ENCODE assay signal across 19 cellular contexts in the genomic region with DNA sequence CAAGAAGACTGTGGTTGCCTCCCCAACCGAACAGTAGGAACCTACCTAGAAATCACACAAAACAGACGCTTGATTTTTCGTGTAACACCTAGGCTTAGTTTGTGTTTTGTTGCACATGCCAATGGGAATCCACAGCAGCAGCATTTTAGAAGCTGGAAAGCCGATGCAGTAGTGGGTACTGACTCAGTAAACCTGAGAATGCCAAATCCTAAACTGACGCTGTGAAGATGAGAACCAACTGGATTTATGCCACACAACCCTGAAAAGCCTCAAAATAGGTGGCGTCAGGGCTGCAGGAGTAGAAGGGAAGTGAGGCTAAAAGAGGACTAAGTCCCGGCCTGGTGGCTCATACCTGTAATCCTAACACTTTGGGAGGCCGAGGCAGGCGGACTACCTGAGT.
DNase-seq lines count a peak whose midpoint lies in the region; ATAC-seq, FAIRE-seq and TF ChIP-seq lines count a peak whose summit lies in the region.
"Had no signal": no experiment of that assay in that cellular context is flagged by ENCODE, and none has a peak within 500 bp of the region (broad histone marks: within the 10 kb centered on the region; RNA-seq: fewer than 3 reads in every experiment).

No MANE protein-coding gene starts in this region.

- TF ChIP-seq EP300 in H1 (IDR thresholded peaks at IDR 0.05; ENCODE audit: borderline replicate concordance in 1 of 2, low read depth in 2 of 2, low read length in 2 of 2): no peak

- peaks cover 3% of the 10 kb centered on the region; the same call in 1 of the 2 replicates for H3K4me1 ChIP-seq in H9 (ENCODE audit: insufficient read depth, low read length)
- H3K4me1 ChIP-seq in H1 (replicated peaks in 1 of 4; ENCODE audit: control insufficient read depth in 3 of 4, insufficient read depth in 4 of 4, low read length in 3 of 4): peaks cover 0 to 8% (median 1%) of the 10 kb centered on the region in 4 experiments; a peak in 2 of 7 replicates
- peaks cover 17% of the 10 kb centered on the region for H3K4me1 ChIP-seq in osteoblast (ENCODE audit: insufficient read depth, low read length)
- H3K4me1 ChIP-seq: BE2C, Caco-2 had no signal

- H3K4me1 Mint-ChIP-seq in CD4-positive, alpha-beta T cell (ENCODE audit: low read depth): peaks cover 20% of the 10 kb centered on the region
- H3K4me1 Mint-ChIP-seq in H9: peaks cover 17 to 19% of the 10 kb centered on the region in 2 experiments

- no peak for TF ChIP-seq RAD21 in H1 (IDR thresholded peaks at IDR 0.05 in 1 of 2, conservative IDR thresholded peaks at IDR 0.05 in 1 of 2; ENCODE audit: low read depth in 2 of 2, low read length in 2 of 2)

- H3K79me1 ChIP-seq in H9 (ENCODE audit: insufficient read depth, low read depth, low read length, poor library complexity, severe bottlenecking): no peaks in the 10 kb centered on the region
- H3K79me1 ChIP-seq in H1 (ENCODE audit: low read depth, low read length): no peaks in the 10 kb centered on the region

- H3K79me2 ChIP-seq in H9 (ENCODE audit: insufficient read depth, low read length): no peaks in the 10 kb centered on the region
- no peaks in the 10 kb centered on the region for H3K79me2 ChIP-seq in H1 (ENCODE audit: control insufficient read depth in 1 of 2, insufficient read depth in 2 of 2, low read length in 2 of 2)
- no peaks in the 10 kb centered on the region for H3K79me2 ChIP-seq in osteoblast (ENCODE audit: insufficient read depth, low read length)

- H3K56ac ChIP-seq in H9 (ENCODE audit: insufficient read length, low read depth, low read length): no peak overlapping the region
- no peak overlapping the region for H3K56ac ChIP-seq in H1 (replicated peaks; ENCODE audit: insufficient read length, low read depth, low read length)

- ATAC-seq in CD4-positive, alpha-beta T cell (ENCODE audit: poor library complexity): peak; percentile 21
- ATAC-seq in GM21390 (IDR thresholded peaks at IDR 0.05; ENCODE audit: unreplicated experiment): no peak
- ATAC-seq: HCT116 had no signal

- peak overlapping the region; percentile 31 for H3K27ac Mint-ChIP-seq in CD4-positive, alpha-beta T cell
- H3K27ac Mint-ChIP-seq in H9: no peak overlapping the region
- H3K27ac Mint-ChIP-seq: CD4-positive, CD25-positive, alpha-beta regulatory T cell; HFFc6 had no signal

- no peaks in the 10 kb centered on the region for H3K23me2 ChIP-seq in H9 (ENCODE audit: insufficient read length, low read depth, low read length, poor library complexity, severe bottlenecking)
- H3K23me2 ChIP-seq in H1 (ENCODE audit: low read depth, low read length): no peaks in the 10 kb centered on the region

- H2BK5ac ChIP-seq in H9 (ENCODE audit: insufficient read length, low read length) (no peak overlapping the region), H1 (ENCODE audit: low read depth, low read length) (no peak overlapping the region)

- H3K9ac ChIP-seq in H9 (ENCODE audit: extremely low read depth, insufficient read length, low read length) (no peak overlapping the region), H1 (replicated peaks in 1 of 4; ENCODE audit: extremely low read depth in 1 of 4, low read depth in 3 of 4, low read length in 3 of 4) (no peak overlapping the region)

- H2BK120ac ChIP-seq in H9 (ENCODE audit: low read depth, low read length, poor library complexity, severe bottlenecking): no peak overlapping the region
- H2BK120ac ChIP-seq in H1 (replicated peaks; ENCODE audit: low read depth, low read length): no peak overlapping the region

- H2BK20ac ChIP-seq in H9 (ENCODE audit: low read depth, low read length, poor library complexity, severe bottlenecking) (no peak overlapping the region), H1 (ENCODE audit: low read length) (peak overlapping the region; percentile 67; the same call in 1 of the 2 replicates)

- H4K8ac ChIP-seq in H9 (replicated peaks; ENCODE audit: insufficient read length, low read depth, low read length) (no peak overlapping the region), H1 (ENCODE audit: extremely low read depth, insufficient read depth, low read length) (no peak overlapping the region)

- H4K5ac ChIP-seq in H9 (ENCODE audit: insufficient read length, low read depth, low read length): no peak overlapping the region
- H4K5ac ChIP-seq in H1 (ENCODE audit: insufficient read length, low read depth, low read length): no peak overlapping the region

- H4K91ac ChIP-seq in H9 (ENCODE audit: insufficient read length, low read depth, low read length): no peak overlapping the region
- H4K91ac ChIP-seq in H1 (replicated peaks; ENCODE audit: insufficient read length, low read length): no peak overlapping the region

- no peak overlapping the region for H2AK5ac ChIP-seq in H9 (ENCODE audit: insufficient read length, low read length)
- peak overlapping the region; percentile 9; the same call in 1 of the 2 replicates for H2AK5ac ChIP-seq in H1 (ENCODE audit: low read depth, low read length)

- no peak overlapping the region for H3K27ac ChIP-seq in CD4-positive, alpha-beta T cell (ENCODE audit: low read depth, low read length)
- H3K27ac ChIP-seq in H9 (ENCODE audit: insufficient read length, low read depth, low read length) (no peak overlapping the region), H1 (ENCODE audit: low read depth, low read length) (no peak overlapping the region), osteoblast (ENCODE audit: low read depth, low read length) (no peak overlapping the region)
- H3K27ac ChIP-seq: HL-60 had no signal

- CTCF ChIA-PET in CD4-positive, alpha-beta T cell (lab: Charles Lee): interaction anchor here (1.0 kb wide), 1 partner anchor 36 kb away, joined by 3 read pairs; no protein-coding TSS in a partner anchor
- CTCF ChIA-PET in H1 (lab: Charles Lee; ENCODE audit: partially characterized antibody): interaction anchor here (0.6 to 2.0 kb wide), 5 partner anchors 12 to 221 kb away, joined by 3 to 4 read pairs (median 3); no protein-coding TSS in a partner anchor

- H2AFZ ChIP-seq in H9 (ENCODE audit: low read length) (peak overlapping the region; percentile 5), H1 (ENCODE audit: low read length) (no peak overlapping the region), osteoblast (ENCODE audit: low read length) (peak overlapping the region; percentile 49)

- H3K9me3 ChIP-seq in CD4-positive, alpha-beta T cell (ENCODE audit: control insufficient read depth, low read length): no peaks in the 10 kb centered on the region
- no peaks in the 10 kb centered on the region for H3K9me3 ChIP-seq in H9 (ENCODE audit: control insufficient read depth, low read depth, low read length)
- H3K9me3 ChIP-seq in H1 (ENCODE audit: insufficient read depth in 2 of 2, low read depth in 1 of 2, low read length in 1 of 2): no peaks in the 10 kb centered on the region
- H3K9me3 ChIP-seq in osteoblast (ENCODE audit: low read depth, low read length): no peaks in the 10 kb centered on the region
- H3K9me3 ChIP-seq: BE2C, Caco-2 had no signal

- no peak overlapping the region for H3K23ac ChIP-seq in H9 (ENCODE audit: insufficient read length, low read depth, low read length)
- no peak overlapping the region for H3K23ac ChIP-seq in H1 (ENCODE audit: insufficient read length)

- TF ChIP-seq CTCF in CD4-positive, alpha-beta T cell (IDR thresholded peaks at IDR 0.05): no peak
- TF ChIP-seq CTCF in H9 (conservative IDR thresholded peaks at IDR 0.05) (no peak), H1 (IDR thresholded peaks at IDR 0.05; ENCODE audit: control extremely low read depth in 1 of 3, insufficient read depth in 1 of 3, low read depth in 1 of 3, low read length in 3 of 3) (no peak), osteoblast (IDR thresholded peaks at IDR 0.05; ENCODE audit: extremely low read depth, low read depth, low read length) (no peak)

- H4K20me1 ChIP-seq in H9 (ENCODE audit: control insufficient read depth, insufficient read depth, insufficient read length) (no peaks in the 10 kb centered on the region), H1 (replicated peaks in 1 of 2; ENCODE audit: control insufficient read depth in 1 of 2, insufficient read depth in 2 of 2, low read length in 2 of 2) (no peaks in the 10 kb centered on the region), osteoblast (ENCODE audit: insufficient read depth, low read length) (no peaks in the 10 kb centered on the region)

- H3K4me3 Mint-ChIP-seq in CD4-positive, alpha-beta T cell: peak overlapping the region; percentile 13
- no peak overlapping the region for H3K4me3 Mint-ChIP-seq in H9
- H3K4me3 Mint-ChIP-seq: CD4-positive, CD25-positive, alpha-beta regulatory T cell; HFFc6 had no signal

- H2BK12ac ChIP-seq in H9 (ENCODE audit: insufficient read length, low read depth, low read length) (no peak overlapping the region), H1 (ENCODE audit: low read depth, low read length) (peak overlapping the region; percentile 21; the same call in 1 of the 2 replicates)

- DNase-seq in CD4-positive, alpha-beta T cell: no peak
- DNase-seq in H9 (no peak), H1 (ENCODE audit: low read depth in 1 of 2, low spot score in 2 of 2) (no peak), osteoblast (ENCODE audit: insufficient read length, low spot score, missing footprints) (no peak), AML-193 (lab: John Stamatoyannopoulos, UW) (no peak), dedifferentiated amniotic fluid mesenchymal stem cell (ENCODE audit: extremely low spot score) (no peak)
- DNase-seq: BE2C, C1 segment of cervical spinal cord, Caco-2, HFFc6 had no signal

- no peaks in the 10 kb centered on the region for H3K9me3 Mint-ChIP-seq in CD4-positive, alpha-beta T cell
- H3K9me3 Mint-ChIP-seq in H9: no peaks in the 10 kb centered on the region; a peak in 1 of 5 replicates
- H3K9me3 Mint-ChIP-seq: HFFc6 had no signal

- H3K27me3 ChIP-seq in CD4-positive, alpha-beta T cell (ENCODE audit: control insufficient read depth, insufficient read depth, low read length): no peaks in the 10 kb centered on the region
- H3K27me3 ChIP-seq in H9 (ENCODE audit: insufficient read depth, low read length) (no peaks in the 10 kb centered on the region), H1 (replicated peaks in 1 of 4; ENCODE audit: control insufficient read depth in 3 of 4, extremely low read depth in 1 of 4, insufficient read depth in 3 of 4, low read length in 3 of 4) (no peaks in the 10 kb centered on the region), osteoblast (ENCODE audit: insufficient read depth, low read length) (no peaks in the 10 kb centered on the region)
- H3K27me3 ChIP-seq: BE2C had no signal

- peaks cover 4% of the 10 kb centered on the region for H3K27me3 Mint-ChIP-seq in CD4-positive, alpha-beta T cell
- H3K27me3 Mint-ChIP-seq in H9 (ENCODE audit: low read depth): no peaks in the 10 kb centered on the region; the same call in 1 of the 2 replicates
- H3K27me3 Mint-ChIP-seq: CD4-positive, CD25-positive, alpha-beta regulatory T cell had no signal

- H3K14ac ChIP-seq in H9 (ENCODE audit: insufficient read depth, low read length) (no peak overlapping the region), H1 (ENCODE audit: insufficient read length) (no peak overlapping the region)

- no peak overlapping the region for H3K4ac ChIP-seq in H9 (ENCODE audit: low read depth, low read length)
- no peak overlapping the region for H3K4ac ChIP-seq in H1 (replicated peaks; ENCODE audit: insufficient read length, low read depth, low read length)

- intact Hi-C loops in CD4-positive, alpha-beta T cell (cut with DNase I, micrococcal nuclease): no loop called here

- FAIRE-seq in H1 (lab: Jason Lieb, UNC): no peak
- FAIRE-seq: D721Med, G401.6, GM12892, GM18507, H54 had no signal

- H3K18ac ChIP-seq in H9 (ENCODE audit: insufficient read length, low read depth, low read length) (no peak overlapping the region), H1 (ENCODE audit: extremely low read depth, low read length) (no peak overlapping the region)

- no peaks in the 10 kb centered on the region for H3K36me3 ChIP-seq in H1 (ENCODE audit: control insufficient read depth in 2 of 4, insufficient read depth in 4 of 4, low read length in 3 of 4)
- H3K36me3 ChIP-seq in osteoblast (ENCODE audit: insufficient read depth, low read length): no peaks in the 10 kb centered on the region
- H3K36me3 ChIP-seq: BE2C had no signal

- no peak overlapping the region for H2BK15ac ChIP-seq in H9 (ENCODE audit: low read depth, low read length)
- H2BK15ac ChIP-seq in H1 (ENCODE audit: low read length): 0 out of 2 replicates have a peak overlapping the region, but pooled peaks have one; percentile 21

- POLR2A ChIA-PET in CD4-positive, alpha-beta T cell (lab: Charles Lee): interaction anchor here (0.9 kb wide), 1 partner anchor 161 kb away, joined by 4 read pairs; no protein-coding TSS in a partner anchor
- POLR2A ChIA-PET in H1 (lab: Charles Lee; ENCODE audit: partially characterized antibody): no interaction called here

- H3K4me3 ChIP-seq in H1 (ENCODE audit: extremely low read depth in 1 of 4, insufficient read depth in 2 of 4, low read depth in 3 of 4, low read length in 4 of 4) (no peak overlapping the region), osteoblast (ENCODE audit: insufficient read depth, low read length) (no peak overlapping the region)

- H3K36me3 Mint-ChIP-seq in CD4-positive, alpha-beta T cell (ENCODE audit: low read depth): no peaks in the 10 kb centered on the region
- no peaks in the 10 kb centered on the region for H3K36me3 Mint-ChIP-seq in H9 (ENCODE audit: insufficient read depth in 1 of 3, low read depth in 3 of 3)
- H3K36me3 Mint-ChIP-seq: CD4-positive, CD25-positive, alpha-beta regulatory T cell had no signal

- H3K4me2 ChIP-seq in H9 (ENCODE audit: insufficient read depth, insufficient read length, low read length): no peak overlapping the region
- H3K4me2 ChIP-seq in H1 (ENCODE audit: insufficient read depth in 1 of 2, low read depth in 2 of 2, low read length in 2 of 2): no peak overlapping the region
- no peak overlapping the region for H3K4me2 ChIP-seq in osteoblast (ENCODE audit: insufficient read depth, low read length)

- WGBS in H9 (ENCODE audit: extremely low coverage, insufficient read length, low lambda C conversion rate): no CpG with 5 or more reads among the region's 9 CpGs
- 88% methylated on average over 9 of the region's 9 CpGs; no CpG with 5 or more reads in 1 of the 2 experiments for WGBS in H1 (ENCODE audit: extremely low coverage in 1 of 2, insufficient coverage in 1 of 2, insufficient read length in 1 of 2, insufficient replicate concordance in 2 of 2, low coverage in 1 of 2, low lambda C conversion rate in 2 of 2, missing lambda C conversion rate in 1 of 2), 2 experiments

- no peak overlapping the region for H3T11ph ChIP-seq in H9 (ENCODE audit: low read length)

- no peak for TF ChIP-seq POLR2A in H1 (IDR thresholded peaks at IDR 0.05; ENCODE audit: control extremely low read depth in 1 of 2, low read depth in 2 of 2, low read length in 2 of 2)
